In the genomic region with DNA sequence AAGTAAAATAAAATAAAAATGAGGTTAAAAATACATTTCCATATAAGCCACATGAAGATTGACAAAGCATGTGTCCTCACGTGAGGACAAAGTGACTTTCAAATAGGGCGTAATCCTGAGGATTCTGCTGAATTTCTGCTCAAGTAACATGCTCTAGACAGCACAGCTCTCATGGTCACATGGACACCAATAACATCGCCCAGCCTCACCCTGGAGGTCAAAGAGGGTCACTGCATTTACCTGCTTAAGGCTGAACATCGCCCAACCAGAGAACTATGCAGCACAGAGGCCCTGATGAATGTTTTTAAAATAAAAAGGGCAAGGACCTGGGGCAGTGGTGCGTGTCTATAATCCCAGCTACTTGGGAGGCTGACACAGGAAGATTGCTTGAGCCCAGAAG, we compare ENCODE assay signal across 22 cellular contexts. TPM values are rescaled to one million over a fixed set of nuclear protein-coding genes. Genes with fewer than 3 reads are reported as not detected.
DNase-seq lines count a peak whose midpoint lies in the region; ATAC-seq and TF ChIP-seq lines count a peak whose summit lies in the region.
"Had no signal": no experiment of that assay in that cellular context is flagged by ENCODE, and none has a peak within 500 bp of the region (broad histone marks: within the 10 kb centered on the region; RNA-seq: fewer than 3 reads in every experiment).

No MANE protein-coding gene starts in this region.

- H3K27ac ChIP-seq in HCT116 (ENCODE audit: low read depth, low read length) (no peak overlapping the region), WERI-Rb-1 (no peak overlapping the region)
- H3K27ac ChIP-seq: BLaER1 treated with 17β-estradiol and CSF1 and Interleukin-3, amounts not matched to agents 10 nM and 100 nM; body of pancreas; gastrocnemius medialis had no signal

- H4K20me1 ChIP-seq in HCT116 (ENCODE audit: insufficient read depth) = no peaks in the 10 kb centered on the region

- H3K4me3 Mint-ChIP-seq in memory B cell = no peak overlapping the region
- H3K4me3 Mint-ChIP-seq: T-helper 1 cell treated with Interleukin-12 subunit alpha and Interleukin-12 subunit beta and Interleukin-4 antibody, amounts not matched to agents 30 μg/mL and 1 μg/mL, for 36 hours had no signal

- no peaks in the 10 kb centered on the region for H3K4me1 ChIP-seq in HCT116 (ENCODE audit: control insufficient read depth in 1 of 2, insufficient read depth in 2 of 2, low read length in 2 of 2)
- H3K4me1 ChIP-seq: gastrocnemius medialis had no signal

- no peak for TF ChIP-seq POLR2A in HCT116 (IDR thresholded peaks at IDR 0.05; ENCODE audit: borderline replicate concordance, extremely low read depth, insufficient read depth, insufficient read length)

- no peak overlapping the region for H3K4me2 ChIP-seq in HCT116 (ENCODE audit: low read length)
- H3K4me2 ChIP-seq: BLaER1 treated with 17β-estradiol and CSF1 and Interleukin-3, amounts not matched to agents 10 nM and 100 nM had no signal

- no peaks in the 10 kb centered on the region for H3K27me3 Mint-ChIP-seq in memory B cell

- H3K4me3 ChIP-seq in GM06990 (replicated peaks; ENCODE audit: low read depth, low read length) (no peak overlapping the region), HCT116 (replicated peaks in 1 of 2; ENCODE audit: low read depth in 1 of 2, low read length in 2 of 2) (no peak overlapping the region), WERI-Rb-1 (ENCODE audit: low read depth, low read length) (no peak overlapping the region)
- H3K4me3 ChIP-seq: BLaER1 treated with 17β-estradiol and CSF1 and Interleukin-3, amounts not matched to agents 10 nM and 100 nM; body of pancreas; gastrocnemius medialis had no signal

- no TSS peak for BruUV-seq in HCT116 (replicated peaks; lab: Mats Ljungman, UMichigan)

- RAD21 ChIA-PET in HCT116 (lab: Charles Lee; ENCODE audit: low non-redundant PET in 1 of 2, low total read pairs in 2 of 2, uncharacterized antibody in 2 of 2, unreplicated experiment in 2 of 2) = no interaction called here

- DNase-seq in GM06990 (ENCODE audit: extremely low read depth, insufficient read length) (no peak), HCT116 (ENCODE audit: low read depth, low spot score) (no peak), WERI-Rb-1 (no peak), memory B cell (ENCODE audit: low spot score in 2 of 2) (no peak), nucleus accumbens (lab: John Stamatoyannopoulos, UW) (no peak)
- DNase-seq in stimulated activated naive CD4-positive, alpha-beta T cell (lab: John Stamatoyannopoulos, UW) = no peak
- DNase-seq: activated CD4-positive, alpha-beta T cell treated with anti-CD3 and anti-CD28 coated beads, Interleukin-2, amount 50 U/mL, for 4 hours; activated effector memory CD4-positive, alpha-beta T cell treated with Interleukin-2 at 50 U/mL for 16 hours; body of pancreas; effector CD8-positive, alpha-beta T cell; gastrocnemius medialis; IMR-90; NCI-H1417 treated with DMSO at 0.1 percent for 48 hours; NCI-H510A; stimulated activated CD4-positive, alpha-beta T cell treated with anti-CD3 and anti-CD28 coated beads, Interleukin-1b, Interleukin-23, amount 100 ng/mL, for 48 hours had no signal

- H3K9ac ChIP-seq in HCT116 (ENCODE audit: low read length) = no peak overlapping the region
- H3K9ac ChIP-seq: BLaER1 treated with 17β-estradiol and CSF1 and Interleukin-3, amounts not matched to agents 10 nM and 100 nM had no signal

- H3K9me3 Mint-ChIP-seq in memory B cell = no peaks in the 10 kb centered on the region
- H3K9me3 Mint-ChIP-seq: T-helper 1 cell treated with Interleukin-12 subunit alpha and Interleukin-12 subunit beta and Interleukin-4 antibody, amounts not matched to agents 30 μg/mL and 1 μg/mL, for 36 hours had no signal

- no peaks in the 10 kb centered on the region for H3K9me2 ChIP-seq in HCT116 (ENCODE audit: insufficient read depth)

- no peak for TF ChIP-seq RAD21 in HCT116 (IDR thresholded peaks at IDR 0.05; ENCODE audit: low read depth)

- peak; percentile 73 for ATAC-seq in HCT116
- ATAC-seq in memory B cell (ENCODE audit: low read depth) = peak; percentile 39
- no peak for ATAC-seq in GM21367 (IDR thresholded peaks at IDR 0.05; ENCODE audit: unreplicated experiment)
- no peak for ATAC-seq in HG02759 (IDR thresholded peaks at IDR 0.05; ENCODE audit: unreplicated experiment)
- ATAC-seq: body of pancreas, gastrocnemius medialis had no signal

- peaks cover 24% of the 10 kb centered on the region for H3K36me3 Mint-ChIP-seq in memory B cell

- intact Hi-C loops in HCT116 (cut with micrococcal nuclease) = no loop called here

- H3K27me3 ChIP-seq in GM06990 (replicated peaks; ENCODE audit: control insufficient read depth, insufficient read depth, low read length) (no peaks in the 10 kb centered on the region), HCT116 (ENCODE audit: insufficient read depth, low read length) (no peaks in the 10 kb centered on the region), WERI-Rb-1 (ENCODE audit: insufficient read depth, low read depth, severe bottlenecking) (no peaks in the 10 kb centered on the region)
- H3K27me3 ChIP-seq: BLaER1 treated with 17β-estradiol and CSF1 and Interleukin-3, amounts not matched to agents 10 nM and 100 nM; body of pancreas; gastrocnemius medialis had no signal

- no peaks in the 10 kb centered on the region for H3K9me3 ChIP-seq in HCT116 (ENCODE audit: control insufficient read depth in 1 of 2, insufficient read depth in 1 of 2, low read depth in 1 of 2, low read length in 2 of 2)
- H3K9me3 ChIP-seq in WERI-Rb-1 (ENCODE audit: severe bottlenecking) = no peaks in the 10 kb centered on the region
- H3K9me3 ChIP-seq: BLaER1 treated with 17β-estradiol and CSF1 and Interleukin-3, amounts not matched to agents 10 nM and 100 nM; body of pancreas; gastrocnemius medialis had no signal

- H3K79me2 ChIP-seq in HCT116 (ENCODE audit: insufficient read depth, low read length) = peaks cover 39% of the 10 kb centered on the region

- H2AFZ ChIP-seq in HCT116 (ENCODE audit: low read depth, low read length, poor library complexity, severe bottlenecking) = no peak overlapping the region

- CTCF ChIA-PET in HCT116 (lab: Charles Lee) = no interaction called here

- H3K27ac Mint-ChIP-seq in memory B cell = no peak overlapping the region
- H3K27ac Mint-ChIP-seq: T-helper 1 cell treated with Interleukin-12 subunit alpha and Interleukin-12 subunit beta and Interleukin-4 antibody, amounts not matched to agents 30 μg/mL and 1 μg/mL, for 36 hours had no signal

- H3K36me3 ChIP-seq in GM06990 (ENCODE audit: control insufficient read depth, insufficient read depth, low read length) (peaks cover 14% of the 10 kb centered on the region), HCT116 (ENCODE audit: control insufficient read depth in 1 of 2, insufficient read depth in 2 of 2, low read length in 2 of 2) (peaks cover 8 to 11% of the 10 kb centered on the region in 2 experiments; a peak in 2 of 4 replicates), WERI-Rb-1 (peaks cover 35% of the 10 kb centered on the region)

- peaks cover 16% of the 10 kb centered on the region for H3K4me1 Mint-ChIP-seq in memory B cell

- peak; percentile 14 for TF ChIP-seq CTCF in GM06990 (IDR thresholded peaks at IDR 0.05; ENCODE audit: insufficient read depth, low read length, poor library complexity, severe bottlenecking)
- peak in 1 of 3 experiments; percentile 13; a peak in 1 of 6 replicates for TF ChIP-seq CTCF in HCT116 (IDR thresholded peaks at IDR 0.05 in 2 of 3, conservative IDR thresholded peaks at IDR 0.05 in 1 of 3; ENCODE audit: borderline replicate concordance in 1 of 3, insufficient read depth in 1 of 3, low read depth in 2 of 3, low read length in 2 of 3)
- TF ChIP-seq CTCF in WERI-Rb-1 (IDR thresholded peaks at IDR 0.05; ENCODE audit: low read depth, low read length) = 0 out of 2 replicates have a peak, but pooled peaks have one; percentile 5

- POLR2A ChIA-PET in HCT116 (lab: Charles Lee) = no interaction called here

TF ChIP-seq in HCT116, 20 proteins besides CTCF, POLR2A, EP300 and RAD21:
- no peak for TF ChIP-seq SIN3A (IDR thresholded peaks at IDR 0.05; ENCODE audit: low read depth)

RNA-seq across cellular contexts. Expression of a gene that starts 30.2 kb away (rescaled TPM):
- total RNA-seq in HCT116 (2021; ENCODE audit: unreplicated experiment) = 18.3 TPM
- 9.7 and 11.1 TPM in 2 replicates for polyA plus RNA-seq in HCT116 (2012)

RNA-seq across cellular contexts. Expression of a gene that starts 38.0 kb away (rescaled TPM):
- total RNA-seq in HCT116 (2021; ENCODE audit: unreplicated experiment) = 17.2 TPM
- 7.0 and 9.9 TPM in 2 replicates for polyA plus RNA-seq in HCT116 (2012)

RNA-seq across cellular contexts. Expression of a gene that starts 57.7 kb away (rescaled TPM):
- 0.30 TPM for total RNA-seq in HCT116 (2021; ENCODE audit: unreplicated experiment)
- 0.07 and 0.27 TPM in 2 replicates for polyA plus RNA-seq in HCT116 (2012)
- total RNA-seq: body of pancreas, gastrocnemius medialis, IMR-90, posterior vena cava, RPMI7951 had no signal
- polyA plus RNA-seq: IMR-90, keratinocyte had no signal

Comparison
In these comparisons a context has a peak if more than half of its experiments do, and no peak if none do; other contexts are left out.
1. ATAC-seq: peak in HCT116 (single experiment) and memory B cell (single experiment); none in GM21367 (single experiment) and HG02759 (single experiment).